Comparison of ENCODE assay signal across 1 cellular context in the genomic region with DNA sequence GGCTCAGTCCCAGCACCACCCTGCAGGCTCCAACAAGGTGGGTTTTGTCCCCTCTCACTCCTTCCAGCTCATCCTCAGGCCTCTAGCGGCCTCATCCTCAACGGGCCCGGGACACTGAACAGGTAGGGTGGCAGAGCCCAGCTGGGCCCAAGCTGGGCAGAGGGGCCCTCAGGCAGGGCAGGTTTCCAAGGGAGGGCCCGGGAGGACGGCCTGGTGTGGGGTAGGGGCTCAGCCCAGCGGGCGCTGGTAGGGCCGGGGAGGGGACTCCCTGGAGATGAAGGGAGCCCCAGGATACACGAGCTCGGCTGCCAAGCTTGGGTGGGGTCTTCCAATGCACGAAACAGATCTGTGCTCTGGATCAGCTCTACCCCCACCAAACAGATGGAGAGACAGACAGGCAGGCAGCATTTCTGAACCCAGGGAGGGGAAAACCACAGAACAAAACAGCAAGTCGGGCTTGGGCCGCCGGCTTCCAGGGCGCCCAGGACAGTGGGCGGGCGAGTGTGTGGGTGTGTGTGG.
TF ChIP-seq lines count a peak whose summit lies in the region.

No MANE protein-coding gene starts in this region.

TF ChIP-seq in IMR-90, 13 proteins besides CTCF, POLR2A, EP300 and RAD21:
- TF ChIP-seq NFE2L2 (IDR thresholded peaks at IDR 0.05; ENCODE audit: low read depth, low read length): no peak
- TF ChIP-seq CEBPB (IDR thresholded peaks at IDR 0.05; ENCODE audit: low read depth, low read length): no peak
- TF ChIP-seq, protein P1, sequence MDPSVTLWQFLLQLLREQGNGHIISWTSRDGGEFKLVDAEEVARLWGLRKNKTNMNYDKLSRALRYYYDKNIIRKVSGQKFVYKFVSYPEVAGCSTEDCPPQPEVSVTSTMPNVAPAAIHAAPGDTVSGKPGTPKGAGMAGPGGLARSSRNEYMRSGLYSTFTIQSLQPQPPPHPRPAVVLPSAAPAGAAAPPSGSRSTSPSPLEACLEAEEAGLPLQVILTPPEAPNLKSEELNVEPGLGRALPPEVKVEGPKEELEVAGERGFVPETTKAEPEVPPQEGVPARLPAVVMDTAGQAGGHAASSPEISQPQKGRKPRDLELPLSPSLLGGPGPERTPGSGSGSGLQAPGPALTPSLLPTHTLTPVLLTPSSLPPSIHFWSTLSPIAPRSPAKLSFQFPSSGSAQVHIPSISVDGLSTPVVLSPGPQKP (IDR thresholded peaks at IDR 0.05; ENCODE audit: borderline replicate concordance, low read depth, low read length): no peak
- no peak for TF ChIP-seq CHD1 (IDR thresholded peaks at IDR 0.05; ENCODE audit: low read depth, low read length)
- TF ChIP-seq MXI1 (IDR thresholded peaks at IDR 0.05; ENCODE audit: borderline replicate concordance, low read depth, low read length): no peak
- no peak for TF ChIP-seq BHLHE40 (IDR thresholded peaks at IDR 0.05; ENCODE audit: low read depth, low read length)
- no peak for TF ChIP-seq MAZ (IDR thresholded peaks at IDR 0.05; ENCODE audit: borderline replicate concordance, low read depth, low read length)
- TF ChIP-seq SMC3 (IDR thresholded peaks at IDR 0.05; ENCODE audit: low read depth, low read length): no peak
- no peak for TF ChIP-seq FOS (IDR thresholded peaks at IDR 0.05; ENCODE audit: low read depth, low read length)
- TF ChIP-seq, protein P2, sequence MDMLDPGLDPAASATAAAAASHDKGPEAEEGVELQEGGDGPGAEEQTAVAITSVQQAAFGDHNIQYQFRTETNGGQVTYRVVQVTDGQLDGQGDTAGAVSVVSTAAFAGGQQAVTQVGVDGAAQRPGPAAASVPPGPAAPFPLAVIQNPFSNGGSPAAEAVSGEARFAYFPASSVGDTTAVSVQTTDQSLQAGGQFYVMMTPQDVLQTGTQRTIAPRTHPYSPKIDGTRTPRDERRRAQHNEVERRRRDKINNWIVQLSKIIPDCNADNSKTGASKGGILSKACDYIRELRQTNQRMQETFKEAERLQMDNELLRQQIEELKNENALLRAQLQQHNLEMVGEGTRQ (IDR thresholded peaks at IDR 0.05; ENCODE audit: low read depth, low read length): no peak
- no peak for TF ChIP-seq RCOR1 (IDR thresholded peaks at IDR 0.05; ENCODE audit: insufficient replicate concordance, low read length)
- TF ChIP-seq RFX5 (IDR thresholded peaks at IDR 0.05; ENCODE audit: low read depth, low read length): no peak
- no peak for TF ChIP-seq MAFK (IDR thresholded peaks at IDR 0.05; ENCODE audit: low read depth, low read length)
